19 cellular contexts compared by ENCODE assay signal in genomic region chr10:1040133-1040532, GRCh38. TPM values are rescaled to one million over a fixed set of nuclear protein-coding genes. Genes with fewer than 3 reads are reported as not detected.
DNase-seq lines count a peak whose midpoint lies in the region; ATAC-seq, FAIRE-seq and TF ChIP-seq lines count a peak whose summit lies in the region.
"Had no signal": no experiment of that assay in that cellular context is flagged by ENCODE, and none has a peak within 500 bp of the region (broad histone marks: within the 10 kb centered on the region; RNA-seq: fewer than 3 reads in every experiment).

No MANE protein-coding gene starts in this region.

- H3K4me1 ChIP-seq in HCT116 (ENCODE audit: control insufficient read depth in 1 of 2, insufficient read depth in 2 of 2, low read length in 2 of 2) = 0 out of 4 replicates have a peak, but pooled peaks cover 0 to 3% of the 10 kb centered on the region in 2 experiments
- H3K4me1 ChIP-seq in K562 (replicated peaks in 1 of 2; ENCODE audit: control insufficient read depth in 2 of 2, insufficient read depth in 2 of 2, low read length in 2 of 2) = peaks cover 3 to 10% of the 10 kb centered on the region in 2 experiments
- H3K4me1 ChIP-seq in MM.1S (ENCODE audit: low read length) = 0 out of 2 replicates have a peak, but pooled peaks cover 13% of the 10 kb centered on the region
- peaks cover 11% of the 10 kb centered on the region for H3K4me1 ChIP-seq in body of pancreas

- H3K27ac ChIP-seq in HCT116 (ENCODE audit: low read depth, low read length) (no peak overlapping the region), K562 (ENCODE audit: extremely low read depth, low read depth, low read length) (no peak overlapping the region), MM.1S (ENCODE audit: low read length) (no peak overlapping the region), body of pancreas (no peak overlapping the region)
- H3K27ac ChIP-seq: RWPE1 had no signal

- in situ Hi-C loops in K562 (cut with MboI) = no loop called here

- TF ChIP-seq RAD21 in HCT116 (IDR thresholded peaks at IDR 0.05; ENCODE audit: low read depth) (no peak), K562 (CRISPR knock-in tag; conservative IDR thresholded peaks at IDR 0.05 in 1 of 2, IDR thresholded peaks at IDR 0.05 in 1 of 2) (no peak)

- H2AFZ ChIP-seq in HCT116 (ENCODE audit: low read depth, low read length, poor library complexity, severe bottlenecking) (no peak overlapping the region), K562 (ENCODE audit: low read depth, low read length) (no peak overlapping the region), MM.1S (ENCODE audit: low read length) (no peak overlapping the region)

- H3K36me3 ChIP-seq in HCT116 (ENCODE audit: control insufficient read depth in 1 of 2, insufficient read depth in 2 of 2, low read length in 2 of 2) = peaks cover 18 to 26% of the 10 kb centered on the region in 2 experiments
- peaks cover 68% of the 10 kb centered on the region for H3K36me3 ChIP-seq in K562 (ENCODE audit: control insufficient read depth, insufficient read depth, low read length)
- peaks cover 19% of the 10 kb centered on the region for H3K36me3 ChIP-seq in MM.1S (replicated peaks; ENCODE audit: insufficient read depth, low read length)
- peaks cover 3 to 16% of the 10 kb centered on the region in 2 donors for H3K36me3 ChIP-seq in body of pancreas (replicated peaks in 1 of 2; ENCODE audit: insufficient read depth in 1 of 2, low read depth in 2 of 2)

- TF ChIP-seq CTCF in HCT116 (IDR thresholded peaks at IDR 0.05 in 2 of 3, conservative IDR thresholded peaks at IDR 0.05 in 1 of 3; ENCODE audit: borderline replicate concordance in 1 of 3, insufficient read depth in 1 of 3, low read depth in 2 of 3, low read length in 2 of 3) (no peak), K562 (IDR thresholded peaks at IDR 0.05 in 2 of 3, conservative IDR thresholded peaks at IDR 0.05 in 1 of 3; ENCODE audit: insufficient read depth in 2 of 3, low read depth in 1 of 3, low read length in 3 of 3) (no peak), MM.1S (IDR thresholded peaks at IDR 0.05; ENCODE audit: low read length) (no peak), body of pancreas (IDR thresholded peaks at IDR 0.05) (no peak)

- peaks cover 3% of the 10 kb centered on the region for H3K9me1 ChIP-seq in K562 (ENCODE audit: control insufficient read depth, insufficient read depth, low read length)

- H3K9ac ChIP-seq in HCT116 (ENCODE audit: low read length) = no peak overlapping the region
- no peak overlapping the region for H3K9ac ChIP-seq in K562 (ENCODE audit: insufficient read depth in 1 of 2, low read depth in 2 of 2, low read length in 2 of 2)
- H3K9ac ChIP-seq in MM.1S (ENCODE audit: low read length) = no peak overlapping the region

- RAD21 ChIA-PET in HCT116 (lab: Charles Lee; ENCODE audit: low non-redundant PET in 1 of 2, low total read pairs in 2 of 2, uncharacterized antibody in 2 of 2, unreplicated experiment in 2 of 2) = no interaction called here

- peaks cover 39% of the 10 kb centered on the region for H3K4me1 Mint-ChIP-seq in activated T-cell treated with anti-CD3 and anti-CD28 coated beads, Interleukin-2, amount 50 U/mL, for 24 hours (ENCODE audit: low read depth)
- peaks cover 42% of the 10 kb centered on the region in 2 donors for H3K4me1 Mint-ChIP-seq in natural killer cell treated with Interleukin-12 subunit alpha and Interleukin-12 subunit beta and Interleukin-15 and Interleukin-18, amount 100 ng/mL, for 72 hours (ENCODE audit: low read depth in 2 of 2)

- FAIRE-seq in K562 (lab: Jason Lieb, UNC) = no peak

- no peak for DNase-seq in activated T-cell treated with anti-CD3 and anti-CD28 coated beads, Interleukin-2, amount 50 U/mL, for 24 hours
- DNase-seq in activated T-cell treated with anti-CD3 and anti-CD28 coated beads for 4 hours = no peak
- DNase-seq in HCT116 (ENCODE audit: low read depth, low spot score) = no peak
- DNase-seq in K562 (ENCODE audit: extremely low read depth in 1 of 4, low spot score in 3 of 4) = no peak
- DNase-seq in natural killer cell treated with Interleukin-12 subunit alpha and Interleukin-12 subunit beta and Interleukin-15 and Interleukin-18, amount 100 ng/mL, for 72 hours (ENCODE audit: low spot score) = no peak
- DNase-seq in MM.1S = no peak
- no peak for DNase-seq in body of pancreas
- DNase-seq: DND-41, HCEC 1CT, MV-4-11, NCI-H1417, NCI-H1930, NCI-H2171 treated with DMSO at 0.1 percent for 48 hours, NCI-H446 treated with DMSO at 0.1 percent for 48 hours, OCI-M1 had no signal

- peaks cover 14% of the 10 kb centered on the region for H3K79me2 ChIP-seq in HCT116 (ENCODE audit: insufficient read depth, low read length)
- peaks cover 21% of the 10 kb centered on the region for H3K79me2 ChIP-seq in K562 (ENCODE audit: control insufficient read depth, insufficient read depth, low read length)
- H3K79me2 ChIP-seq in MM.1S (ENCODE audit: low read length) = peaks cover 27% of the 10 kb centered on the region

- H3K9me3 Mint-ChIP-seq in activated T-cell treated with anti-CD3 and anti-CD28 coated beads, Interleukin-2, amount 50 U/mL, for 24 hours = no peaks in the 10 kb centered on the region
- no peaks in the 10 kb centered on the region for H3K9me3 Mint-ChIP-seq in natural killer cell treated with Interleukin-12 subunit alpha and Interleukin-12 subunit beta and Interleukin-15 and Interleukin-18, amount 100 ng/mL, for 72 hours

- H3K27ac Mint-ChIP-seq in activated T-cell treated with anti-CD3 and anti-CD28 coated beads, Interleukin-2, amount 50 U/mL, for 24 hours = peak overlapping the region; percentile 12
- H3K27ac Mint-ChIP-seq in natural killer cell treated with Interleukin-12 subunit alpha and Interleukin-12 subunit beta and Interleukin-15 and Interleukin-18, amount 100 ng/mL, for 72 hours = peak overlapping the region; percentile 29 to 69

- TF ChIP-seq EP300 in K562 (IDR thresholded peaks at IDR 0.05; ENCODE audit: low read length) = no peak

- POLR2A ChIA-PET in HCT116 (lab: Charles Lee) = no interaction called here
- POLR2A ChIA-PET in K562 (lab: Yijun Ruan, JAX) = no interaction called here

- intact Hi-C loops in HCT116 (cut with micrococcal nuclease) (no loop called here), K562 (cut with micrococcal nuclease) (no loop called here), body of pancreas (cut with DNase I) (no loop called here)

- BruUV-seq in HCT116 (replicated peaks; lab: Mats Ljungman, UMichigan) (TSS peak; percentile 6), K562 (replicated peaks; lab: Mats Ljungman, UMichigan) (TSS peak; percentile 28)

- ATAC-seq in HCT116 (no peak), K562 (no peak), body of pancreas (no peak), HG02852 (IDR thresholded peaks at IDR 0.05; ENCODE audit: unreplicated experiment) (no peak)
- ATAC-seq in natural killer cell treated with Interleukin-12 subunit alpha and Interleukin-12 subunit beta and Interleukin-15 and Interleukin-18, amount 100 ng/mL, for 72 hours = no peak

- no peaks in the 10 kb centered on the region for H4K20me1 ChIP-seq in HCT116 (ENCODE audit: insufficient read depth)
- peaks cover 19% of the 10 kb centered on the region for H4K20me1 ChIP-seq in K562 (replicated peaks; ENCODE audit: control insufficient read depth, insufficient read depth, low read length)
- no peaks in the 10 kb centered on the region for H4K20me1 ChIP-seq in MM.1S (ENCODE audit: insufficient read depth, low read length)

- peaks cover 83% of the 10 kb centered on the region for H3K36me3 Mint-ChIP-seq in activated T-cell treated with anti-CD3 and anti-CD28 coated beads, Interleukin-2, amount 50 U/mL, for 24 hours (ENCODE audit: low read depth)
- H3K36me3 Mint-ChIP-seq in natural killer cell treated with Interleukin-12 subunit alpha and Interleukin-12 subunit beta and Interleukin-15 and Interleukin-18, amount 100 ng/mL, for 72 hours = peaks cover 24% of the 10 kb centered on the region

- H3K9me2 ChIP-seq in HCT116 (ENCODE audit: insufficient read depth) (no peaks in the 10 kb centered on the region), MM.1S (replicated peaks; ENCODE audit: insufficient read depth, low read length) (no peaks in the 10 kb centered on the region)

- TF ChIP-seq POLR2A in HCT116 (IDR thresholded peaks at IDR 0.05; ENCODE audit: borderline replicate concordance, extremely low read depth, insufficient read depth, insufficient read length) = no peak
- no peak for TF ChIP-seq POLR2A in K562 (conservative IDR thresholded peaks at IDR 0.05)
- TF ChIP-seq POLR2A in body of pancreas (IDR thresholded peaks at IDR 0.05) = no peak

- H3K9me3 ChIP-seq in HCT116 (ENCODE audit: control insufficient read depth in 1 of 2, insufficient read depth in 1 of 2, low read depth in 1 of 2, low read length in 2 of 2) = no peaks in the 10 kb centered on the region
- no peaks in the 10 kb centered on the region for H3K9me3 ChIP-seq in K562 (replicated peaks; ENCODE audit: control insufficient read depth, insufficient read depth, low read depth, low read length)
- no peaks in the 10 kb centered on the region for H3K9me3 ChIP-seq in MM.1S (replicated peaks; ENCODE audit: insufficient read depth, low read length)
- H3K9me3 ChIP-seq in body of pancreas = no peaks in the 10 kb centered on the region

- CTCF ChIA-PET in HCT116 (lab: Charles Lee) = no interaction called here
- CTCF ChIA-PET in K562 (lab: Yijun Ruan, JAX; ENCODE audit: low intra/inter-chr PET ratio) = no interaction called here

- H3K27me3 Mint-ChIP-seq in activated T-cell treated with anti-CD3 and anti-CD28 coated beads, Interleukin-2, amount 50 U/mL, for 24 hours = no peaks in the 10 kb centered on the region
- no peaks in the 10 kb centered on the region for H3K27me3 Mint-ChIP-seq in natural killer cell treated with Interleukin-12 subunit alpha and Interleukin-12 subunit beta and Interleukin-15 and Interleukin-18, amount 100 ng/mL, for 72 hours

- no peak overlapping the region for H3K4me3 ChIP-seq in HCT116 (replicated peaks in 1 of 2; ENCODE audit: low read depth in 1 of 2, low read length in 2 of 2)
- H3K4me3 ChIP-seq in K562 = no peak overlapping the region
- no peak overlapping the region for H3K4me3 ChIP-seq in MM.1S (ENCODE audit: low read length)
- no peak overlapping the region for H3K4me3 ChIP-seq in body of pancreas

- 72% methylated on average over 3 of the region's 3 CpGs for WGBS in K562 (ENCODE audit: insufficient coverage, low coverage, missing lambda C conversion rate)
- 82 to 87% methylated on average over 3 of the region's 3 CpGs for WGBS in body of pancreas, 2 donors

- H3K4me2 ChIP-seq in HCT116 (ENCODE audit: low read length) = no peak overlapping the region
- H3K4me2 ChIP-seq in K562 (ENCODE audit: insufficient read depth, low read length) = no peak overlapping the region
- H3K4me2 ChIP-seq in MM.1S (ENCODE audit: low read depth, low read length) = no peak overlapping the region

- no peak overlapping the region for H3K4me3 Mint-ChIP-seq in activated T-cell treated with anti-CD3 and anti-CD28 coated beads, Interleukin-2, amount 50 U/mL, for 24 hours
- H3K4me3 Mint-ChIP-seq in natural killer cell treated with Interleukin-12 subunit alpha and Interleukin-12 subunit beta and Interleukin-15 and Interleukin-18, amount 100 ng/mL, for 72 hours = peak overlapping the region; percentile 65

- H3F3A ChIP-seq in MM.1S (ENCODE audit: insufficient read depth, low read length) = peaks cover 23% of the 10 kb centered on the region

- H3K27me3 ChIP-seq in HCT116 (ENCODE audit: insufficient read depth, low read length) (no peaks in the 10 kb centered on the region), K562 (ENCODE audit: control insufficient read depth in 2 of 2, insufficient read depth in 2 of 2, low read length in 2 of 2) (no peaks in the 10 kb centered on the region), MM.1S (replicated peaks; ENCODE audit: insufficient read depth, low read length) (no peaks in the 10 kb centered on the region), body of pancreas (no peaks in the 10 kb centered on the region)

RNA-seq across cellular contexts. Expression of gene IDI1, which starts 8.8 kb away (rescaled TPM):
- total RNA-seq in HCT116 (2021; ENCODE audit: unreplicated experiment) = 37.8 TPM
- polyA plus RNA-seq in HCT116 (2012) = 25.3 and 27.4 TPM in 2 replicates
- 102 and 230 TPM in 2 replicates for total RNA-seq in K562 (2011; cell fraction: chromatin; rRNA removed; ENCODE audit: low replicate concordance)
- 57.5 and 77.1 TPM in 2 replicates for total RNA-seq in K562 (2011; cell fraction: nucleolus; rRNA removed)
- 107 and 128 TPM in 2 replicates for total RNA-seq in K562 (2011; cell fraction: nucleoplasm; rRNA removed)
- 75.0 and 75.7 TPM in 2 replicates for total RNA-seq in K562 (2014; rRNA removed)
- total RNA-seq in K562 (2014; rRNA removed; fragmentation: Illumina TruSeq; extraction: Trizol) = 143 and 163 TPM in 2 replicates
- 78.5 and 87.8 TPM in 2 replicates for total RNA-seq in K562 (2015; rRNA removed; fragmentation: Illumina TruSeq; extraction: Trizol)
- total RNA-seq in K562 (2021) = 70.0 and 75.6 TPM in 2 replicates
- 225 and 265 TPM in 2 replicates for polyA plus RNA-seq in K562 (2011; rRNA removed)
- polyA plus RNA-seq in K562 (2011; cell fraction: cytosol; rRNA removed) = 36.9 and 111 TPM in 2 replicates
- polyA plus RNA-seq in K562 (2011; cell fraction: nucleus; rRNA removed) = 76.3 and 126 TPM in 2 replicates
- 63.7 and 110 TPM in 2 replicates for polyA plus RNA-seq in K562 (2012)
- polyA plus RNA-seq in K562 (2014; fragmentation: Illumina TruSeq; extraction: Trizol) = 95.6 and 119 TPM in 2 replicates
- polyA plus RNA-seq in K562 (2014; fragmentation: Nextera tagmentation; extraction: Ambion mirVana) = 100 to 1,000 TPM; 167 to 189 TPM
- 114 and 118 TPM in 2 replicates for polyA plus RNA-seq in K562 (2014; rRNA removed)
- 133 and 155 TPM in 2 replicates for polyA minus RNA-seq in K562 (2011; rRNA and poly(A)+ RNA removed)
- 33.5 and 42.6 TPM in 2 replicates for polyA minus RNA-seq in K562 (2011; cell fraction: cytosol; rRNA and poly(A)+ RNA removed)
- polyA minus RNA-seq in K562 (2011; cell fraction: nucleus; rRNA and poly(A)+ RNA removed) = 26.9 and 57.5 TPM in 2 replicates
- 100 to 1,000 TPM in 1 of 2 donors, 10 to 100 TPM in 1; 85.7 to 140 TPM for total RNA-seq in natural killer cell treated with Interleukin-12 subunit alpha and Interleukin-12 subunit beta and Interleukin-15 and Interleukin-18, amount 100 ng/mL, for 72 hours
- 10 to 100 TPM; 15.6 to 20.4 TPM for total RNA-seq in body of pancreas

RNA-seq across cellular contexts. Expression of gene IDI2, which starts 14.5 kb away (rescaled TPM):
- total RNA-seq in HCT116 (2021; ENCODE audit: unreplicated experiment) (not detected), K562 (2014; rRNA removed) (not detected in 2 replicates), K562 (2014; rRNA removed; fragmentation: Illumina TruSeq; extraction: Trizol) (not detected in 2 replicates), K562 (2015; rRNA removed; fragmentation: Illumina TruSeq; extraction: Trizol) (not detected in 2 replicates), K562 (2021) (not detected in 2 replicates), body of pancreas (not detected)
- not detected in 2 replicates for polyA plus RNA-seq in HCT116 (2012)
- not detected in 2 replicates for total RNA-seq in K562 (2011; cell fraction: chromatin; rRNA removed; ENCODE audit: low replicate concordance)
- not detected in 2 replicates for total RNA-seq in K562 (2011; cell fraction: nucleolus; rRNA removed)
- total RNA-seq in K562 (2011; cell fraction: nucleoplasm; rRNA removed) = not detected in 2 replicates
- polyA plus RNA-seq in K562 (2011; rRNA removed) (not detected in 2 replicates), K562 (2014; fragmentation: Illumina TruSeq; extraction: Trizol) (not detected in 2 replicates), K562 (2014; fragmentation: Nextera tagmentation; extraction: Ambion mirVana) (not detected), K562 (2014; rRNA removed) (not detected in 2 replicates)
- 0.04 and 0.10 TPM in 2 replicates for polyA plus RNA-seq in K562 (2011; cell fraction: cytosol; rRNA removed)
- polyA plus RNA-seq in K562 (2011; cell fraction: nucleus; rRNA removed) = not detected in 2 replicates
- not detected in 2 replicates for polyA plus RNA-seq in K562 (2012)
- polyA minus RNA-seq in K562 (2011; rRNA and poly(A)+ RNA removed) = not detected in 2 replicates
- polyA minus RNA-seq in K562 (2011; cell fraction: cytosol; rRNA and poly(A)+ RNA removed) = not detected in 2 replicates
- not detected in 2 replicates for polyA minus RNA-seq in K562 (2011; cell fraction: nucleus; rRNA and poly(A)+ RNA removed)
- not detected for total RNA-seq in natural killer cell treated with Interleukin-12 subunit alpha and Interleukin-12 subunit beta and Interleukin-15 and Interleukin-18, amount 100 ng/mL, for 72 hours
- total RNA-seq: A172 had no signal
- polyA plus RNA-seq: BJ had no signal

RNA-seq across cellular contexts. Expression of gene WDR37, which starts 16.1 kb away (rescaled TPM):
- total RNA-seq in HCT116 (2021; ENCODE audit: unreplicated experiment) (9.1 TPM), K562 (2014; rRNA removed) (6.7 and 7.8 TPM in 2 replicates), K562 (2014; rRNA removed; fragmentation: Illumina TruSeq; extraction: Trizol) (5.6 and 5.9 TPM in 2 replicates), K562 (2015; rRNA removed; fragmentation: Illumina TruSeq; extraction: Trizol) (7.2 and 7.5 TPM in 2 replicates), K562 (2021) (10.0 and 11.1 TPM in 2 replicates), body of pancreas (10 to 100 TPM in 1 of 2 donors, 1 to 10 TPM in 1; 9.9 to 14.3 TPM)
- 5.7 and 6.4 TPM in 2 replicates for polyA plus RNA-seq in HCT116 (2012)
- 35.9 and 54.0 TPM in 2 replicates for total RNA-seq in K562 (2011; cell fraction: chromatin; rRNA removed; ENCODE audit: low replicate concordance)
- total RNA-seq in K562 (2011; cell fraction: nucleolus; rRNA removed) = 20.7 and 22.1 TPM in 2 replicates
- total RNA-seq in K562 (2011; cell fraction: nucleoplasm; rRNA removed) = 24.8 and 29.8 TPM in 2 replicates
- polyA plus RNA-seq in K562 (2011; rRNA removed) (11.6 and 15.6 TPM in 2 replicates), K562 (2014; fragmentation: Illumina TruSeq; extraction: Trizol) (6.7 and 6.9 TPM in 2 replicates), K562 (2014; fragmentation: Nextera tagmentation; extraction: Ambion mirVana) (1 to 10 TPM; 2.3 TPM), K562 (2014; rRNA removed) (5.5 and 7.1 TPM in 2 replicates)
- 11.0 and 14.5 TPM in 2 replicates for polyA plus RNA-seq in K562 (2011; cell fraction: cytosol; rRNA removed)
- polyA plus RNA-seq in K562 (2011; cell fraction: nucleus; rRNA removed) = 34.2 and 36.8 TPM in 2 replicates
- polyA plus RNA-seq in K562 (2012) = 7.4 and 8.7 TPM in 2 replicates
- polyA minus RNA-seq in K562 (2011; rRNA and poly(A)+ RNA removed) = 20.9 and 21.6 TPM in 2 replicates
- 10.9 and 15.2 TPM in 2 replicates for polyA minus RNA-seq in K562 (2011; cell fraction: cytosol; rRNA and poly(A)+ RNA removed)
- polyA minus RNA-seq in K562 (2011; cell fraction: nucleus; rRNA and poly(A)+ RNA removed) = 12.8 and 19.8 TPM in 2 replicates
- total RNA-seq in natural killer cell treated with Interleukin-12 subunit alpha and Interleukin-12 subunit beta and Interleukin-15 and Interleukin-18, amount 100 ng/mL, for 72 hours = 10 to 100 TPM; 31.8 to 37.6 TPM

RNA-seq across cellular contexts. Expression of gene GTPBP4, which starts 51.9 kb away (rescaled TPM):
- total RNA-seq in HCT116 (2021; ENCODE audit: unreplicated experiment) (111 TPM), K562 (2014; rRNA removed) (139 and 155 TPM in 2 replicates), K562 (2014; rRNA removed; fragmentation: Illumina TruSeq; extraction: Trizol) (147 and 176 TPM in 2 replicates), K562 (2015; rRNA removed; fragmentation: Illumina TruSeq; extraction: Trizol) (119 and 121 TPM in 2 replicates), K562 (2021) (113 and 128 TPM in 2 replicates), body of pancreas (10 to 100 TPM in 1 of 2 donors, 1 to 10 TPM in 1; 8.3 to 20.4 TPM)
- polyA plus RNA-seq in HCT116 (2012) = 41.8 and 49.2 TPM in 2 replicates
- 152 and 161 TPM in 2 replicates for total RNA-seq in K562 (2011; cell fraction: chromatin; rRNA removed; ENCODE audit: low replicate concordance)
- 89.4 and 92.6 TPM in 2 replicates for total RNA-seq in K562 (2011; cell fraction: nucleolus; rRNA removed)
- 101 and 119 TPM in 2 replicates for total RNA-seq in K562 (2011; cell fraction: nucleoplasm; rRNA removed)
- polyA plus RNA-seq in K562 (2011; rRNA removed) (63.2 and 79.0 TPM in 2 replicates), K562 (2014; fragmentation: Illumina TruSeq; extraction: Trizol) (102 and 118 TPM in 2 replicates), K562 (2014; fragmentation: Nextera tagmentation; extraction: Ambion mirVana) (100 to 1,000 TPM in 1 of 2 experiments, 10 to 100 TPM in 1; 88.2 to 128 TPM), K562 (2014; rRNA removed) (135 TPM in 2 replicates)
- polyA plus RNA-seq in K562 (2011; cell fraction: cytosol; rRNA removed) = 23.3 and 31.7 TPM in 2 replicates
- polyA plus RNA-seq in K562 (2011; cell fraction: nucleus; rRNA removed) = 66.4 and 72.5 TPM in 2 replicates
- polyA plus RNA-seq in K562 (2012) = 54.3 and 75.5 TPM in 2 replicates
- 51.2 and 60.2 TPM in 2 replicates for polyA minus RNA-seq in K562 (2011; rRNA and poly(A)+ RNA removed)
- polyA minus RNA-seq in K562 (2011; cell fraction: cytosol; rRNA and poly(A)+ RNA removed) = 24.7 and 30.6 TPM in 2 replicates
- polyA minus RNA-seq in K562 (2011; cell fraction: nucleus; rRNA and poly(A)+ RNA removed) = 42.3 and 61.3 TPM in 2 replicates
- 100 to 1,000 TPM; 123 to 160 TPM for total RNA-seq in natural killer cell treated with Interleukin-12 subunit alpha and Interleukin-12 subunit beta and Interleukin-15 and Interleukin-18, amount 100 ng/mL, for 72 hours
